In genomic region chr4:44725861-44726820, GRCh38 we compare ENCODE assay signal across 8 cellular contexts. TPM values are rescaled to one million over a fixed set of nuclear protein-coding genes. Genes with fewer than 3 reads are reported as not detected.
DNase-seq lines count a peak whose midpoint lies in the region; ATAC-seq and TF ChIP-seq lines count a peak whose summit lies in the region.

Gene GNPDA2, minus strand, starts transcription at chr4:44726556. Its CDS starts 4,349 bp downstream, at chr4:44722207.

- no peak for TF ChIP-seq EP300 in upper lobe of left lung (IDR thresholded peaks at IDR 0.05)

- ATAC-seq in HG02678 (IDR thresholded peaks at IDR 0.05; ENCODE audit: unreplicated experiment) (peak; percentile 95), heart right ventricle (peak; percentile 97 to 99 (median 98)), upper lobe of left lung (ENCODE audit: low FRiP score in 2 of 2) (peak; percentile 95 to 99)

- intact Hi-C loops in heart right ventricle (cut with DNase I) (loop anchor here in 3 of 10 donors (2.0 to 5.0 kb wide), 2 partner anchors 47 to 49 kb away; partner anchors contain the start of gene GUF1 (in 3 of the 3)), posterior cingulate gyrus (cut with DNase I) (no loop called here)

- TF ChIP-seq POLR2A in upper lobe of left lung (IDR thresholded peaks at IDR 0.05): peak in 3 of 4 donors; percentile 12 to 67 (median 39)

- H3K27me3 ChIP-seq in heart right ventricle (no peaks in the 10 kb centered on the region), upper lobe of left lung (no peaks in the 10 kb centered on the region)

- TF ChIP-seq CTCF in GM12865 (IDR thresholded peaks at IDR 0.05; ENCODE audit: insufficient read depth, low read depth, low read length, missing control alignments) (peak; percentile 13), heart right ventricle (IDR thresholded peaks at IDR 0.05) (peak in 7 of 9 donors; percentile 7 to 49 (median 24)), upper lobe of left lung (IDR thresholded peaks at IDR 0.05) (peak in 2 of 6 experiments; percentile 8 to 28)

- H3K4me3 ChIP-seq in GM12865 (ENCODE audit: low read depth, low read length) (peak within 1 kb of the TSS; percentile 93), heart right ventricle (peak within 1 kb of the TSS; percentile 52 to 91 (median 86)), upper lobe of left lung (peak within 1 kb of the TSS; percentile 54 to 96 (median 81))

- H3K9me3 ChIP-seq in heart right ventricle (no peaks in the 10 kb centered on the region), upper lobe of left lung (no peaks in the 10 kb centered on the region)

- 0 to 1% (median 0%) methylated on average over 69 of the region's 69 CpGs for WGBS in adipose tissue, 3 donors
- WGBS in heart right ventricle, 2 donors: 0% methylated on average over 68 to 69 of the region's 69 CpGs
- 0 to 1% methylated on average over 22 to 49 of the region's 69 CpGs for WGBS in upper lobe of left lung, 2 donors

- H3K36me3 ChIP-seq in heart right ventricle (no peaks in the 10 kb centered on the region), upper lobe of left lung (no peaks in the 10 kb centered on the region)

- DNase-seq in GM12865 (ENCODE audit: low read depth) (peak; percentile 92), NCI-H1105 treated with DMSO at 0.1 percent for 48 hours (lab: John Stamatoyannopoulos, UW) (peak; percentile 81), T follicular helper cell (ENCODE audit: low read depth) (peak; percentile 69), heart right ventricle (peak; percentile 91 to 92), posterior cingulate gyrus (peak; percentile 84 to 98 (median 88)), upper lobe of left lung (peak; percentile 91 to 96)

- peak within 1 kb of the TSS; percentile 80 for H3K27ac ChIP-seq in adipose tissue (ENCODE audit: low read depth, low read length)
- H3K27ac ChIP-seq in heart right ventricle: peak within 1 kb of the TSS; percentile 61 to 92 (median 88)
- H3K27ac ChIP-seq in upper lobe of left lung: peak within 1 kb of the TSS; percentile 82 to 90 (median 86)

- H3K4me1 ChIP-seq in heart right ventricle (peaks cover 0 to 46% (median 30%) of the 10 kb centered on the region in 9 donors), upper lobe of left lung (peaks cover 6 to 18% (median 11%) of the 10 kb centered on the region in 4 donors)

RNA-seq across cellular contexts. Expression of gene GNPDA2, which starts in this region (rescaled TPM):
- polyA plus RNA-seq in adipose tissue (1 to 10 TPM; 4.5 to 9.9 (median 9.2) TPM), heart right ventricle (10 to 100 TPM in 1 of 2 donors, 1 to 10 TPM in 1; 9.2 to 11.9 TPM)
- total RNA-seq in heart right ventricle (10 to 100 TPM; 10.4 to 20.1 (median 12.5) TPM), upper lobe of left lung (10 to 100 TPM in 3 of 6 donors, 1 to 10 TPM in 3; 5.2 to 15.2 (median 9.7) TPM)

Comparison
In these comparisons a context has a peak if more than half of its experiments do, and no peak if none do; other contexts are left out.
1. Peak in every context shown above with its lines: DNase-seq, ATAC-seq, H3K4me3 ChIP-seq and H3K27ac ChIP-seq.